Comparison of ENCODE assay signal across 8 cellular contexts in the genomic region with DNA sequence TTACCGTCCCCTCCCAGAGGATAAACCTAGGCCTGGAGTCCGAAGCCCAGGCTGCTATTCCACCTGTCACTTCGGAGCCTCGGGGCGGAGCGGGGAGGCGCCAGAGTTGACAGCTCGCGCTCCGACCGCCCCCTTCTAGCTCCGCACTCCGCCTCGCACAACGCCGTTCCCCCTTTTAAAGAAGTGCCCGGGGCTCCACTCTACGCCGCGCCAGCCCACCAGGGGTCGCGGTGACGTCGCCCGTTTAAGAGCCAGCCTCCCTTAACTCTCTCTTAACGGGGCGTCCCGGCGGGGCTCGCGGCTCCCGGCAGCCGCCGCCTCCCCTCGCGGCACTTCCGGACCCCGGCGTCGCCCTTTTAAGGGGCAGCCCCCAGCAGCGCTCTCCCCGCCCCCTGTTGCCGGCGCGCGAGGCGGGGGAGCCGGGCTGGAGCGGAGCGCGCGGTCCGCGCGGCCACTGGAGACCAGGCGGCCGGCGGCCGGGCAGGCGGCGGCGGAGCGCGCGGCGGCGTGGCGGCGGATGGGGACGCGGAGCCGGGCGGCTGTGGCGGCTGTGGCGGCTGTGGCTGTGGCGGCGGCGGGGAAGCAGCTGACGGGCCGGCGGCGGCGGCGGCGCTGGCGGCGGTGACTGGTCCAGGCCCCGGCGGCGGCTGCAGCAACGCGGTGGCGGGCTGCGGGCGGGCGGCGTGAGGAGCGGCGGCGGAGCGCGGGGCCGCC. TPM values are rescaled to one million over a fixed set of nuclear protein-coding genes. Genes with fewer than 3 reads are reported as not detected.
DNase-seq lines count a peak whose midpoint lies in the region; ATAC-seq and TF ChIP-seq lines count a peak whose summit lies in the region.

A gene (plus strand): TSS at position 454 of the 714 bp plus-strand sequence. CDS start 364 bp downstream, outside the sequence.

- under 1% methylated on average over 103 of the region's 103 CpGs for WGBS in liver

- peak; percentile 82 for DNase-seq in CD14-positive monocyte (ENCODE audit: low spot score)
- peak; percentile 78 for DNase-seq in NCI-H748 treated with DMSO at 0.1 percent for 48 hours (lab: John Stamatoyannopoulos, UW)
- peak; percentile 72 to 86 for DNase-seq in activated CD4-positive, alpha-beta T cell treated with anti-CD3 and anti-CD28 coated beads, Interleukin-2, amount 50 U/mL, for 24 hours (ENCODE audit: low read depth in 1 of 2, low spot score in 1 of 2)
- peak; percentile 98 for DNase-seq in dermis blood vessel endothelial cell
- peak; percentile 88 for DNase-seq in stimulated activated CD4-positive, alpha-beta T cell treated with anti-CD3 and anti-CD28 coated beads, Interleukin-4, amount 100 ng/mL, for 24 hours

- H3K9ac ChIP-seq in liver (ENCODE audit: low read depth in 1 of 2, low read length in 2 of 2) = no peak within 1 kb of the TSS

- peak within 1 kb of the TSS; percentile 25 to 86 (median 74) for H3K4me3 ChIP-seq in liver (ENCODE audit: low read depth in 1 of 3, low read length in 3 of 3)

- intact Hi-C loops in CD14-positive monocyte (cut with micrococcal nuclease) = no loop called here

- peak within 1 kb of the TSS; percentile 19 to 56 for H3K27ac ChIP-seq in liver (ENCODE audit: low read depth in 1 of 2, low read length in 2 of 2)

- H3K4me1 ChIP-seq in liver (ENCODE audit: control insufficient read depth in 4 of 4, insufficient read depth in 4 of 4, low read length in 3 of 4) = peaks cover 0 to 11% (median 6%) of the 10 kb centered on the region in 4 donors

- H3K4me1 Mint-ChIP-seq in CD14-positive monocyte = peaks cover 48% of the 10 kb centered on the region

- H3K27me3 ChIP-seq in liver (ENCODE audit: control insufficient read depth in 4 of 4, insufficient read depth in 4 of 4, low read length in 3 of 4) = no peaks in the 10 kb centered on the region

- peak within 1 kb of the TSS; percentile 92 to 93 for H3K4me3 Mint-ChIP-seq in CD14-positive monocyte

- H3K36me3 ChIP-seq in liver (ENCODE audit: control insufficient read depth in 4 of 4, insufficient read depth in 3 of 4, low read depth in 1 of 4, low read length in 3 of 4) = peaks cover 0 to 1% (median 0%) of the 10 kb centered on the region in 4 donors

- peaks cover 25 to 26% of the 10 kb centered on the region in 2 donors for H3K36me3 Mint-ChIP-seq in CD14-positive monocyte

- no peaks in the 10 kb centered on the region for H3K9me3 ChIP-seq in liver (ENCODE audit: control insufficient read depth in 4 of 4, low read length in 3 of 4)

- TF ChIP-seq CTCF in CD14-positive monocyte (IDR thresholded peaks at IDR 0.05) (peak; percentile 69), liver (IDR thresholded peaks at IDR 0.05; ENCODE audit: low read depth, low read length, missing input control) (peak; percentile 50)

- peak within 1 kb of the TSS; percentile 26 to 74 (median 68) for H3K27ac Mint-ChIP-seq in CD14-positive monocyte

- peaks cover 0 to 5% (median 2%) of the 10 kb centered on the region in 3 donors for H3K27me3 Mint-ChIP-seq in CD14-positive monocyte (ENCODE audit: low read depth in 3 of 3)

- ATAC-seq in GM19351 (IDR thresholded peaks at IDR 0.05; ENCODE audit: unreplicated experiment) (peak; percentile 80), HG03521 (IDR thresholded peaks at IDR 0.05; ENCODE audit: unreplicated experiment) (peak; percentile 81)

- peaks cover 0 to 3% (median 0%) of the 10 kb centered on the region in 7 donors for H3K9me3 Mint-ChIP-seq in CD14-positive monocyte

- TF ChIP-seq RAD21 in liver (IDR thresholded peaks at IDR 0.05) = peak; percentile 49 to 61

TF ChIP-seq in liver, 16 proteins besides CTCF, POLR2A, EP300 and RAD21:
- TF ChIP-seq EGR1 (IDR thresholded peaks at IDR 0.05; ENCODE audit: low read depth in 2 of 2) (peak in 1 of 2 donors; percentile 63), GABPA (IDR thresholded peaks at IDR 0.05 in 1 of 2, conservative IDR thresholded peaks at IDR 0.05 in 1 of 2) (peak in 1 of 2 donors; percentile 40), JUND (IDR thresholded peaks at IDR 0.05) (no peak), FOXA1 (IDR thresholded peaks at IDR 0.05) (no peak), HNF4A (conservative IDR thresholded peaks at IDR 0.05) (peak in 1 of 2 donors; percentile 31), RXRA (IDR thresholded peaks at IDR 0.05) (no peak), TAF1 (conservative IDR thresholded peaks at IDR 0.05) (no peak), FOXA2 (IDR thresholded peaks at IDR 0.05) (no peak), NR2F2 (IDR thresholded peaks at IDR 0.05) (no peak), YY1 (IDR thresholded peaks at IDR 0.05) (peak; percentile 63), SP1 (IDR thresholded peaks at IDR 0.05) (peak; percentile 60)
- TF ChIP-seq, protein P1, sequence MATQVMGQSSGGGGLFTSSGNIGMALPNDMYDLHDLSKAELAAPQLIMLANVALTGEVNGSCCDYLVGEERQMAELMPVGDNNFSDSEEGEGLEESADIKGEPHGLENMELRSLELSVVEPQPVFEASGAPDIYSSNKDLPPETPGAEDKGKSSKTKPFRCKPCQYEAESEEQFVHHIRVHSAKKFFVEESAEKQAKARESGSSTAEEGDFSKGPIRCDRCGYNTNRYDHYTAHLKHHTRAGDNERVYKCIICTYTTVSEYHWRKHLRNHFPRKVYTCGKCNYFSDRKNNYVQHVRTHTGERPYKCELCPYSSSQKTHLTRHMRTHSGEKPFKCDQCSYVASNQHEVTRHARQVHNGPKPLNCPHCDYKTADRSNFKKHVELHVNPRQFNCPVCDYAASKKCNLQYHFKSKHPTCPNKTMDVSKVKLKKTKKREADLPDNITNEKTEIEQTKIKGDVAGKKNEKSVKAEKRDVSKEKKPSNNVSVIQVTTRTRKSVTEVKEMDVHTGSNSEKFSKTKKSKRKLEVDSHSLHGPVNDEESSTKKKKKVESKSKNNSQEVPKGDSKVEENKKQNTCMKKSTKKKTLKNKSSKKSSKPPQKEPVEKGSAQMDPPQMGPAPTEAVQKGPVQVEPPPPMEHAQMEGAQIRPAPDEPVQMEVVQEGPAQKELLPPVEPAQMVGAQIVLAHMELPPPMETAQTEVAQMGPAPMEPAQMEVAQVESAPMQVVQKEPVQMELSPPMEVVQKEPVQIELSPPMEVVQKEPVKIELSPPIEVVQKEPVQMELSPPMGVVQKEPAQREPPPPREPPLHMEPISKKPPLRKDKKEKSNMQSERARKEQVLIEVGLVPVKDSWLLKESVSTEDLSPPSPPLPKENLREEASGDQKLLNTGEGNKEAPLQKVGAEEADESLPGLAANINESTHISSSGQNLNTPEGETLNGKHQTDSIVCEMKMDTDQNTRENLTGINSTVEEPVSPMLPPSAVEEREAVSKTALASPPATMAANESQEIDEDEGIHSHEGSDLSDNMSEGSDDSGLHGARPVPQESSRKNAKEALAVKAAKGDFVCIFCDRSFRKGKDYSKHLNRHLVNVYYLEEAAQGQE (IDR thresholded peaks at IDR 0.05) = peak; percentile 53
- TF ChIP-seq, protein P2, sequence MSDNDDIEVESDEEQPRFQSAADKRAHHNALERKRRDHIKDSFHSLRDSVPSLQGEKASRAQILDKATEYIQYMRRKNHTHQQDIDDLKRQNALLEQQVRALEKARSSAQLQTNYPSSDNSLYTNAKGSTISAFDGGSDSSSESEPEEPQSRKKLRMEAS (IDR thresholded peaks at IDR 0.05) = peak; percentile 73
- TF ChIP-seq, protein P3, sequence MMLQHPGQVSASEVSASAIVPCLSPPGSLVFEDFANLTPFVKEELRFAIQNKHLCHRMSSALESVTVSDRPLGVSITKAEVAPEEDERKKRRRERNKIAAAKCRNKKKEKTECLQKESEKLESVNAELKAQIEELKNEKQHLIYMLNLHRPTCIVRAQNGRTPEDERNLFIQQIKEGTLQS (IDR thresholded peaks at IDR 0.05) = no peak
TF ChIP-seq in liver: peak in this region for 7.

RNA-seq across cellular contexts. Expression of the gene that starts here (rescaled TPM):
- polyA plus RNA-seq in CD14-positive monocyte (1 to 10 TPM; 5.1 to 8.3 TPM), liver (1 to 10 TPM; 3.3 to 4.0 TPM)
- total RNA-seq in dermis blood vessel endothelial cell (14.9 and 20.3 TPM in 2 replicates), liver (1 to 10 TPM; 4.8 to 5.7 TPM)

Comparison
In these comparisons a context has a peak if more than half of its experiments do, and no peak if none do; other contexts are left out.
1. Peak in every context shown above with its lines: DNase-seq, ATAC-seq, H3K4me3 ChIP-seq and H3K27ac ChIP-seq.